ENCODE assay signal across 18 cellular contexts in genomic region chr5:88838500-88838899, GRCh38. TPM values are rescaled to one million over a fixed set of nuclear protein-coding genes. Genes with fewer than 3 reads are reported as not detected.
DNase-seq lines count a peak whose midpoint lies in the region; ATAC-seq and TF ChIP-seq lines count a peak whose summit lies in the region.
"Had no signal": no experiment of that assay in that cellular context is flagged by ENCODE, and none has a peak within 500 bp of the region (broad histone marks: within the 10 kb centered on the region; RNA-seq: fewer than 3 reads in every experiment).

No MANE protein-coding gene starts in this region.

- TF ChIP-seq CTCF in ascending aorta (IDR thresholded peaks at IDR 0.05) (no peak), uterus (IDR thresholded peaks at IDR 0.05) (no peak)

- H3K4me1 ChIP-seq in ascending aorta (peaks cover 3 to 38% of the 10 kb centered on the region in 2 donors), uterus (no peaks in the 10 kb centered on the region)
- H3K4me1 ChIP-seq: A549 had no signal

- no peaks in the 10 kb centered on the region for H3K27me3 ChIP-seq in ascending aorta
- no peaks in the 10 kb centered on the region for H3K27me3 ChIP-seq in uterus

- H3K4me3 ChIP-seq in ascending aorta (no peak overlapping the region), uterus (no peak overlapping the region)
- H3K4me3 ChIP-seq: A549 had no signal

- H3K27ac Mint-ChIP-seq in stimulated activated naive CD8-positive, alpha-beta T cell treated with anti-CD3 and anti-CD28 coated beads, Interleukin-15, Interleukin-2, amounts not matched to agents 100 ng/mL and 50 ng/mL, for 24 hours, result peak overlapping the region; percentile 47
- H3K27ac Mint-ChIP-seq in naive B cell (peak overlapping the region; percentile 6 to 94 (median 88)), immature natural killer cell (no peak overlapping the region)
- H3K27ac Mint-ChIP-seq: CD4-positive, alpha-beta T cell; HFFc6 had no signal

- H3K9me3 Mint-ChIP-seq in stimulated activated naive CD8-positive, alpha-beta T cell treated with anti-CD3 and anti-CD28 coated beads, Interleukin-15, Interleukin-2, amounts not matched to agents 100 ng/mL and 50 ng/mL, for 24 hours, result no peaks in the 10 kb centered on the region
- H3K9me3 Mint-ChIP-seq in naive B cell, result no peaks in the 10 kb centered on the region
- no peaks in the 10 kb centered on the region for H3K9me3 Mint-ChIP-seq in immature natural killer cell
- H3K9me3 Mint-ChIP-seq: CD4-positive, alpha-beta T cell; HFFc6 had no signal

- peak overlapping the region; percentile 88 to 91 for H3K27ac ChIP-seq in ascending aorta
- peak overlapping the region; percentile 87 to 88 for H3K27ac ChIP-seq in uterus
- H3K27ac ChIP-seq: A549, KMS-11 had no signal

- H3K4me1 Mint-ChIP-seq in stimulated activated naive CD8-positive, alpha-beta T cell treated with anti-CD3 and anti-CD28 coated beads, Interleukin-15, Interleukin-2, amounts not matched to agents 100 ng/mL and 50 ng/mL, for 24 hours (ENCODE audit: low read depth), result peaks cover 19% of the 10 kb centered on the region
- H3K4me1 Mint-ChIP-seq in naive B cell (peaks cover 40 to 80% (median 57%) of the 10 kb centered on the region in 3 donors), immature natural killer cell (no peaks in the 10 kb centered on the region)

- no peak overlapping the region for H3K4me3 Mint-ChIP-seq in stimulated activated naive CD8-positive, alpha-beta T cell treated with anti-CD3 and anti-CD28 coated beads, Interleukin-15, Interleukin-2, amounts not matched to agents 100 ng/mL and 50 ng/mL, for 24 hours
- H3K4me3 Mint-ChIP-seq in naive B cell (peak overlapping the region in 2 of 8 donors; percentile 2 to 9), immature natural killer cell (no peak overlapping the region)
- H3K4me3 Mint-ChIP-seq: CD4-positive, alpha-beta T cell; HFFc6 had no signal

- H3K9me3 ChIP-seq in ascending aorta (no peaks in the 10 kb centered on the region), uterus (no peaks in the 10 kb centered on the region)
- H3K9me3 ChIP-seq: A549 had no signal

- H3K36me3 ChIP-seq in ascending aorta (no peaks in the 10 kb centered on the region), uterus (no peaks in the 10 kb centered on the region)

- TF ChIP-seq POLR2A in uterus (IDR thresholded peaks at IDR 0.05), result no peak

- no peak for ATAC-seq in stimulated activated naive CD8-positive, alpha-beta T cell treated with anti-CD3 and anti-CD28 coated beads, Interleukin-15, Interleukin-2, amounts not matched to agents 100 U/mL and 50 U/mL, for 24 hours
- ATAC-seq in naive B cell (ENCODE audit: low read depth in 2 of 2), result no peak
- ATAC-seq: A549 had no signal

- peaks cover 4% of the 10 kb centered on the region for H3K36me3 Mint-ChIP-seq in stimulated activated naive CD8-positive, alpha-beta T cell treated with anti-CD3 and anti-CD28 coated beads, Interleukin-15, Interleukin-2, amounts not matched to agents 100 ng/mL and 50 ng/mL, for 24 hours (ENCODE audit: low read depth)
- H3K36me3 Mint-ChIP-seq in naive B cell, result peaks cover 14 to 21% of the 10 kb centered on the region in 2 donors
- H3K36me3 Mint-ChIP-seq in immature natural killer cell, result no peaks in the 10 kb centered on the region

- no peak for DNase-seq in stimulated activated naive CD8-positive, alpha-beta T cell treated with anti-CD3 and anti-CD28 coated beads, Interleukin-15, Interleukin-2, amounts not matched to agents 100 U/mL and 50 U/mL, for 24 hours
- DNase-seq in ascending aorta (ENCODE audit: low spot score in 2 of 2) (no peak), naive B cell (no peak), uterus (no peak), immature natural killer cell (no peak), DMS153 treated with DMSO at 0.1 percent for 48 hours (lab: John Stamatoyannopoulos, UW; ENCODE audit: unreplicated experiment) (no peak), cerebellum (ENCODE audit: low spot score) (no peak)
- DNase-seq: Calu3; CD4-positive, alpha-beta T cell; DMS79; HFFc6; MM.1S; NCI-H1105 treated with DMSO at 0.1 percent for 48 hours; NCI-H187 treated with DMSO at 0.1 percent for 48 hours; SHP77 had no signal

- H3K27me3 Mint-ChIP-seq in stimulated activated naive CD8-positive, alpha-beta T cell treated with anti-CD3 and anti-CD28 coated beads, Interleukin-15, Interleukin-2, amounts not matched to agents 100 ng/mL and 50 ng/mL, for 24 hours, result peaks cover 22% of the 10 kb centered on the region
- H3K27me3 Mint-ChIP-seq in naive B cell, result no peaks in the 10 kb centered on the region
- H3K27me3 Mint-ChIP-seq in immature natural killer cell (ENCODE audit: low read depth in 3 of 3), result peaks cover 0 to 2% (median 0%) of the 10 kb centered on the region in 3 donors

- intact Hi-C loops in ascending aorta (cut with DNase I), result no loop called here
- intact Hi-C loops in uterus (cut with DNase I; ENCODE audit: low total_unique reads), result no loop called here

RNA-seq across cellular contexts. Expression of gene MEF2C, which starts 44.5 kb away (rescaled TPM):
- 138 TPM for total RNA-seq in ascending aorta
- polyA plus RNA-seq in naive B cell (ENCODE audit: low read depth in 6 of 6), result 100 to 1,000 TPM; 402 to 547 (median 433) TPM
- total RNA-seq in uterus, result 100 to 1,000 TPM in 1 of 4 donors, 10 to 100 TPM in 3; 30.3 to 134 (median 70.3) TPM
- 1 to 10 TPM; 2.1 to 9.6 (median 8.4) TPM for polyA plus RNA-seq in immature natural killer cell
- total RNA-seq in cerebellum, result 114 TPM

Comparison
In these comparisons a context has a peak if more than half of its experiments do, and no peak if none do; other contexts are left out.
1. H3K27ac Mint-ChIP-seq: peak in stimulated activated naive CD8-positive, alpha-beta T cell treated with anti-CD3 and anti-CD28 coated beads, Interleukin-15, Interleukin-2, amounts not matched to agents 100 ng/mL and 50 ng/mL, for 24 hours (single experiment) and naive B cell (6 of 6); none in immature natural killer cell (0 of 6).